In the genomic region with DNA sequence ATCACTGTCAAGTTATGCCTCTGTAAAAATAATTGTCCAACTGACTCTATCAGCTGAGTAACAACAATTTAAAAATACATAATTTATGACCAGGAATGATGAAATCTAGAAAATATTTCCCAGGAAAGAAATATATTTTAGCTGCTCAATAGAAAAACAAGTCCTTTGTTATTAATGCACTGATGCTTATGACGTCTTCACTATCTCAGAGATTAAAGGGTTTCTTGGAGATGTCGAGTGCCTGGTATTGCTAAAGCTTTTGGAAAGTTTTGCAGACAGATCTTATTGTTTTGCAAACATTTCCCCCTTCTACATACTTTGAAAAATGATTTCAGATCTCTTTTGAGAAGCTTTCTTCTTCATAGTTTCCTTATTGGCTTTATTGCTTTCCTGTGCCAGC, we compare ENCODE assay signal across 22 cellular contexts.
DNase-seq lines count a peak whose midpoint lies in the region; ATAC-seq, FAIRE-seq and TF ChIP-seq lines count a peak whose summit lies in the region.
"Had no signal": no experiment of that assay in that cellular context is flagged by ENCODE, and none has a peak within 500 bp of the region (broad histone marks: within the 10 kb centered on the region; RNA-seq: fewer than 3 reads in every experiment).

No MANE protein-coding gene starts in this region.

- H3K4me1 ChIP-seq in lower lobe of right lung = no peaks in the 10 kb centered on the region
- H3K4me1 ChIP-seq: Caco-2 had no signal

- H3K4me1 Mint-ChIP-seq in immature natural killer cell = peaks cover 15 to 22% of the 10 kb centered on the region in 2 donors

- H3K36me3 Mint-ChIP-seq in immature natural killer cell = no peaks in the 10 kb centered on the region
- H3K36me3 Mint-ChIP-seq: CD14-positive monocyte had no signal

- ATAC-seq in lower lobe of right lung = no peak
- ATAC-seq: GM23338, HCT116, K562 had no signal

- peak overlapping the region in 4 of 6 donors; percentile 2 to 51 (median 14) for H3K27ac Mint-ChIP-seq in immature natural killer cell
- H3K27ac Mint-ChIP-seq: GM23338 had no signal

- no peak overlapping the region for H3K4me3 ChIP-seq in retinal pigment epithelial cell (ENCODE audit: low read length)
- H3K4me3 ChIP-seq in lower lobe of right lung = no peak overlapping the region
- H3K4me3 ChIP-seq: GM23338, K562 had no signal

- H3K27me3 Mint-ChIP-seq in immature natural killer cell (ENCODE audit: low read depth in 3 of 3) = peaks cover 0 to 3% (median 1%) of the 10 kb centered on the region in 3 donors

- no peak for FAIRE-seq in HTR-8/SVneo (lab: Jason Lieb, UNC)
- no peak for FAIRE-seq in GM19239 (lab: Jason Lieb, UNC)
- FAIRE-seq: K562 had no signal

- peak; percentile 26 for DNase-seq in HTR-8/SVneo (ENCODE audit: insufficient read length, low spot score)
- peak; percentile 93 for DNase-seq in amniotic epithelial cell (ENCODE audit: low read depth)
- DNase-seq in immature natural killer cell = no peak
- peak; percentile 22 for DNase-seq in retinal pigment epithelial cell (ENCODE audit: low read depth)
- DNase-seq in lower lobe of right lung = no peak
- DNase-seq in GM19239 (ENCODE audit: insufficient read length, low spot score) = no peak
- no peak for DNase-seq in GDM1 (lab: John Stamatoyannopoulos, UW)
- DNase-seq: ACHN, AML-193, Caco-2, DMS53, MV-4-11, NCI-H1417, NCI-H187 treated with DMSO at 0.1 percent for 48 hours, NCI-H446, NCI-H69, OCI-M1, SIG-M5 had no signal

- intact Hi-C loops in lower lobe of right lung (cut with DNase I) = no loop called here

- H3K27me3 ChIP-seq in lower lobe of right lung (ENCODE audit: low read depth) = no peaks in the 10 kb centered on the region

- no peak overlapping the region for H3K4me3 Mint-ChIP-seq in immature natural killer cell
- H3K4me3 Mint-ChIP-seq: CD14-positive monocyte, GM23338 had no signal

- no peak for TF ChIP-seq CTCF in retinal pigment epithelial cell (conservative IDR thresholded peaks at IDR 0.05; ENCODE audit: low read depth, low read length)
- no peak for TF ChIP-seq CTCF in lower lobe of right lung (IDR thresholded peaks at IDR 0.05)

- no peaks in the 10 kb centered on the region for H3K9me3 Mint-ChIP-seq in immature natural killer cell
- H3K9me3 Mint-ChIP-seq: GM23338 had no signal

- no peak overlapping the region for H3K27ac ChIP-seq in lower lobe of right lung

- H3K36me3 ChIP-seq in lower lobe of right lung = no peaks in the 10 kb centered on the region

- no peaks in the 10 kb centered on the region for H3K9me3 ChIP-seq in lower lobe of right lung
- H3K9me3 ChIP-seq: Caco-2 had no signal

Comparison
In these comparisons a context has a peak if more than half of its experiments do, and no peak if none do; other contexts are left out.
1. DNase-seq: peak in HTR-8/SVneo (single experiment), amniotic epithelial cell (single experiment) and retinal pigment epithelial cell (single experiment); none in immature natural killer cell (0 of 3), lower lobe of right lung (single experiment), GM19239 (single experiment) and GDM1 (single experiment).